31 cellular contexts compared by ENCODE assay signal in genomic region chr1:100261686-100262085, GRCh38.
"Had no signal": no experiment of that assay in that cellular context is flagged by ENCODE, and none has a peak within 500 bp of the region (broad histone marks: within the 10 kb centered on the region; RNA-seq: fewer than 3 reads in every experiment).

No MANE protein-coding gene starts in this region.

- H3K9me3 ChIP-seq: adrenal gland, body of pancreas, breast epithelium had no signal

- ATAC-seq: activated CD8-positive, alpha-beta memory T cell treated with anti-CD3 and anti-CD28 coated beads, Interleukin-2, amount 10 ng/mL, durations not matched to agents 7 days and 5 days; activated CD8-positive, alpha-beta T cell treated with anti-CD3 and anti-CD28 coated beads, Interleukin-2, amount 10 ng/mL, durations not matched to agents 7 days and 5 days; activated naive CD4-positive, alpha-beta T cell treated with anti-CD3 and anti-CD28 coated beads, Interleukin-2, amount 50 U/mL, for 72 hours; body of pancreas had no signal

- H3K27me3 ChIP-seq: adrenal gland, body of pancreas, brain microvascular endothelial cell, breast epithelium had no signal

- H3K27ac ChIP-seq: adrenal gland, body of pancreas, brain microvascular endothelial cell, breast epithelium, VCaP had no signal

- DNase-seq: activated B cell treated with CpG ODN at 0.5 μM for 24 hours; activated CD4-positive, alpha-beta memory T cell treated with anti-CD3 and anti-CD28 coated beads, Interleukin-2, amount 10 ng/mL, durations not matched to agents 7 days and 5 days; activated CD4-positive, alpha-beta T cell treated with anti-CD3 and anti-CD28 coated beads for 4 hours; activated CD4-positive, alpha-beta T cell treated with anti-CD3 and anti-CD28 coated beads, Interleukin-2, amount 10 ng/mL, durations not matched to agents 7 days and 5 days; activated CD4-positive, alpha-beta T cell treated with anti-CD3 and anti-CD28 coated beads, Interleukin-2, amount 50 U/mL, for 48 hours; activated CD4-positive, CD25-positive, alpha-beta regulatory T cell treated with anti-CD3 and anti-CD28 coated beads, Interleukin-2, amount 50 U/mL, for 72 hours; activated CD8-positive, alpha-beta memory T cell treated with anti-CD3 and anti-CD28 coated beads for 24 hours; activated CD8-positive, alpha-beta memory T cell treated with anti-CD3 and anti-CD28 coated beads, Interleukin-2, amount 10 ng/mL, durations not matched to agents 7 days and 5 days; activated CD8-positive, alpha-beta memory T cell treated with anti-CD3 and anti-CD28 coated beads, Interleukin-2, amount 50 U/mL, for 48 hours; activated CD8-positive, alpha-beta T cell treated with anti-CD3 and anti-CD28 coated beads, Interleukin-2, amount 10 ng/mL, durations not matched to agents 7 days and 5 days; activated effector memory CD4-positive, alpha-beta T cell treated with Interleukin-2 at 50 U/mL for 16 hours; activated gamma-delta T cell; activated naive CD4-positive, alpha-beta T cell treated with anti-CD3 and anti-CD28 coated beads, Interleukin-2, amount 50 U/mL, for 16 hours; activated naive CD4-positive, alpha-beta T cell treated with Interleukin-2 at 50 U/mL for 16 hours; activated naive CD8-positive, alpha-beta T cell treated with anti-CD3 and anti-CD28 coated beads for 36 hours; activated T-cell treated with anti-CD3 and anti-CD28 coated beads, Interleukin-2, amount 50 U/mL, for 24 hours; activated T-cell treated with anti-CD3 and anti-CD28 coated beads, Interleukin-2, amount 50 U/mL, for 48 hours; adrenal gland; amniotic stem cell; aorta; body of pancreas; brain microvascular endothelial cell; central memory CD4-positive, alpha-beta T cell; T-helper 1 cell; T-helper 2 cell; T-helper 9 cell had no signal

- H3K36me3 ChIP-seq: adrenal gland, brain microvascular endothelial cell, breast epithelium had no signal

- H3K4me3 ChIP-seq: adrenal gland, body of pancreas, breast epithelium had no signal

- H3K4me1 ChIP-seq: breast epithelium had no signal

- FAIRE-seq: astrocyte, TTC549 had no signal
